1 cellular context compared by ENCODE assay signal in the genomic region with DNA sequence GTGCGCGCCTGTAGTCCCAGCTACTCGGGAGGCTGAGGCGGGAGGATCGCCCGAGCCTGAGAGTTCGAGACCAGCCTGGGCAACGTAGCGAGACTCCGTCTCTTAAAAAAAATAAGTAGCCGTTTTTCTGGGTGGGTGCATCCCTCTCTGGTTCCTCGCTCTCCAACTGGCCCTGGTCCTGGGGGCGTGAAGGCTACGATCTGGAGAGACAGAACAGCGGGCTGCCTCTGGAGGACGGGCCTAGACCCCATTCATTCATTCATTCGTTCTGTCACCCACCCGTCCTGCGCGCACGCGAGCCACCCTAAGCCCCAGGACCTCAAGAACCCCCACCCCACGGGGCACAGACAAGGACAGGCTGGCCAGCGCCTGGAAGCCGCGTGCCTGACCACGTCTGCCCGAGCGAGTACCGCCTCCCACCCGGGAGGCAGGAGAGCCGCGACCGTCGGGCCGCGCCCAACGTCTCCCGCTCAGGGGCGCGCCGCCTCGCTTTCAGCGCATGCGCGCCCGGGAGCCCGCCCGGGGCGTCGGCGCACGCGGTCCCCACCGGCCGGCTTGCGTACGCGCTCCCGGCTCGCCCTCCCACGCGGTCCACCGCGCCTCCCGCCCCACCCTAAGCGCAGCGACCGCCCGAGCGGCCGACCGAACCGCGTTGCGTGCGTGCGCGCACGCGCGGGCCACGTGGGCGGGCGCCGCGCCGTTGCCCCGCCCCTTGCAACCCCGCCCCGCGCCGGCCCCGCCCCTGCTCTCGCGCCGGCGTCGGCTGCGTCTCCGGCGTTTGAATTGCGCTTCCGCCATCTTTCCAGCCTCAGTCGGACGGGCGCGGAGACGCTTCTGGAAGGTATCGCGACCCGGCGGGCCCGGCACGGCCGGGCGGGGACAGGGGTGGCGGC.
TF ChIP-seq lines count a peak whose summit lies in the region.

Gene RAN (plus strand): TSS at position 781 of the 893 bp plus-strand sequence. CDS start 528 bp downstream, outside the sequence.

TF ChIP-seq in HepG2, 621 proteins besides CTCF, POLR2A, EP300 and RAD21 (continued from another document and continues in another):
- TF ChIP-seq DZIP1 (CRISPR knock-in tag; IDR thresholded peaks at IDR 0.05) (no peak; the same call in 1 of the 2 replicates), MED1 (CRISPR knock-in tag; IDR thresholded peaks at IDR 0.05) (peak; percentile 65), ZNF432 (CRISPR knock-in tag; IDR thresholded peaks at IDR 0.05; ENCODE audit: borderline replicate concordance) (no peak), SMAD3 (CRISPR knock-in tag; IDR thresholded peaks at IDR 0.05) (no peak; the same call in 1 of the 2 replicates), ZNF296 (CRISPR knock-in tag; conservative IDR thresholded peaks at IDR 0.05) (no peak), TAF1 (CRISPR knock-in tag; IDR thresholded peaks at IDR 0.05) (peak; percentile 62), ZNF121 (CRISPR knock-in tag; IDR thresholded peaks at IDR 0.05) (peak; percentile 94), ZNF225 (CRISPR knock-in tag; IDR thresholded peaks at IDR 0.05) (no peak), NONO (IDR thresholded peaks at IDR 0.05) (no peak), NONO (CRISPR knock-in tag; conservative IDR thresholded peaks at IDR 0.05) (peak; percentile 76), ERF (CRISPR knock-in tag; IDR thresholded peaks at IDR 0.05) (no peak; the same call in 1 of the 2 replicates), ZNF816 (CRISPR knock-in tag; IDR thresholded peaks at IDR 0.05; ENCODE audit: borderline replicate concordance) (peak; percentile 46; the same call in 1 of the 2 replicates), ZNF232 (CRISPR knock-in tag; IDR thresholded peaks at IDR 0.05; ENCODE audit: borderline replicate concordance) (peak; percentile 93; the same call in 1 of the 2 replicates), ZNF333 (CRISPR knock-in tag; IDR thresholded peaks at IDR 0.05; ENCODE audit: borderline replicate concordance) (no peak), THRA (CRISPR knock-in tag; IDR thresholded peaks at IDR 0.05; ENCODE audit: borderline replicate concordance) (0 out of 2 replicates have a peak, but pooled peaks have one; percentile 14), ZNF746 (CRISPR knock-in tag; IDR thresholded peaks at IDR 0.05) (peak; percentile 40; the same call in 1 of the 2 replicates), HNRNPH1 (optimal IDR thresholded peaks at IDR 0.05; ENCODE audit: low read depth, low read length) (no peak), HMGA1 (CRISPR knock-in tag; conservative IDR thresholded peaks at IDR 0.05) (no peak), NFYB (CRISPR knock-in tag; IDR thresholded peaks at IDR 0.05) (no peak), ZNF773 (CRISPR knock-in tag; IDR thresholded peaks at IDR 0.05; ENCODE audit: borderline replicate concordance) (peak; percentile 51; the same call in 1 of the 2 replicates), NCOA2 (CRISPR knock-in tag; IDR thresholded peaks at IDR 0.05) (no peak), STAG1 (CRISPR knock-in tag; IDR thresholded peaks at IDR 0.05) (no peak), USF2 (IDR thresholded peaks at IDR 0.05; ENCODE audit: low read depth, low read length) (no peak; the same call in 1 of the 2 replicates), USF2 (CRISPR knock-in tag; IDR thresholded peaks at IDR 0.05; ENCODE audit: borderline replicate concordance) (no peak), ZNF639 (CRISPR knock-in tag; conservative IDR thresholded peaks at IDR 0.05) (peak; percentile 32; the same call in 1 of the 2 replicates), E2F5 (CRISPR knock-in tag; conservative IDR thresholded peaks at IDR 0.05) (0 out of 2 replicates have a peak, but pooled peaks have one; percentile 47), CEBPB (IDR thresholded peaks at IDR 0.05; ENCODE audit: borderline replicate concordance, low read depth, low read length) (no peak)
- TF ChIP-seq, protein P1, sequence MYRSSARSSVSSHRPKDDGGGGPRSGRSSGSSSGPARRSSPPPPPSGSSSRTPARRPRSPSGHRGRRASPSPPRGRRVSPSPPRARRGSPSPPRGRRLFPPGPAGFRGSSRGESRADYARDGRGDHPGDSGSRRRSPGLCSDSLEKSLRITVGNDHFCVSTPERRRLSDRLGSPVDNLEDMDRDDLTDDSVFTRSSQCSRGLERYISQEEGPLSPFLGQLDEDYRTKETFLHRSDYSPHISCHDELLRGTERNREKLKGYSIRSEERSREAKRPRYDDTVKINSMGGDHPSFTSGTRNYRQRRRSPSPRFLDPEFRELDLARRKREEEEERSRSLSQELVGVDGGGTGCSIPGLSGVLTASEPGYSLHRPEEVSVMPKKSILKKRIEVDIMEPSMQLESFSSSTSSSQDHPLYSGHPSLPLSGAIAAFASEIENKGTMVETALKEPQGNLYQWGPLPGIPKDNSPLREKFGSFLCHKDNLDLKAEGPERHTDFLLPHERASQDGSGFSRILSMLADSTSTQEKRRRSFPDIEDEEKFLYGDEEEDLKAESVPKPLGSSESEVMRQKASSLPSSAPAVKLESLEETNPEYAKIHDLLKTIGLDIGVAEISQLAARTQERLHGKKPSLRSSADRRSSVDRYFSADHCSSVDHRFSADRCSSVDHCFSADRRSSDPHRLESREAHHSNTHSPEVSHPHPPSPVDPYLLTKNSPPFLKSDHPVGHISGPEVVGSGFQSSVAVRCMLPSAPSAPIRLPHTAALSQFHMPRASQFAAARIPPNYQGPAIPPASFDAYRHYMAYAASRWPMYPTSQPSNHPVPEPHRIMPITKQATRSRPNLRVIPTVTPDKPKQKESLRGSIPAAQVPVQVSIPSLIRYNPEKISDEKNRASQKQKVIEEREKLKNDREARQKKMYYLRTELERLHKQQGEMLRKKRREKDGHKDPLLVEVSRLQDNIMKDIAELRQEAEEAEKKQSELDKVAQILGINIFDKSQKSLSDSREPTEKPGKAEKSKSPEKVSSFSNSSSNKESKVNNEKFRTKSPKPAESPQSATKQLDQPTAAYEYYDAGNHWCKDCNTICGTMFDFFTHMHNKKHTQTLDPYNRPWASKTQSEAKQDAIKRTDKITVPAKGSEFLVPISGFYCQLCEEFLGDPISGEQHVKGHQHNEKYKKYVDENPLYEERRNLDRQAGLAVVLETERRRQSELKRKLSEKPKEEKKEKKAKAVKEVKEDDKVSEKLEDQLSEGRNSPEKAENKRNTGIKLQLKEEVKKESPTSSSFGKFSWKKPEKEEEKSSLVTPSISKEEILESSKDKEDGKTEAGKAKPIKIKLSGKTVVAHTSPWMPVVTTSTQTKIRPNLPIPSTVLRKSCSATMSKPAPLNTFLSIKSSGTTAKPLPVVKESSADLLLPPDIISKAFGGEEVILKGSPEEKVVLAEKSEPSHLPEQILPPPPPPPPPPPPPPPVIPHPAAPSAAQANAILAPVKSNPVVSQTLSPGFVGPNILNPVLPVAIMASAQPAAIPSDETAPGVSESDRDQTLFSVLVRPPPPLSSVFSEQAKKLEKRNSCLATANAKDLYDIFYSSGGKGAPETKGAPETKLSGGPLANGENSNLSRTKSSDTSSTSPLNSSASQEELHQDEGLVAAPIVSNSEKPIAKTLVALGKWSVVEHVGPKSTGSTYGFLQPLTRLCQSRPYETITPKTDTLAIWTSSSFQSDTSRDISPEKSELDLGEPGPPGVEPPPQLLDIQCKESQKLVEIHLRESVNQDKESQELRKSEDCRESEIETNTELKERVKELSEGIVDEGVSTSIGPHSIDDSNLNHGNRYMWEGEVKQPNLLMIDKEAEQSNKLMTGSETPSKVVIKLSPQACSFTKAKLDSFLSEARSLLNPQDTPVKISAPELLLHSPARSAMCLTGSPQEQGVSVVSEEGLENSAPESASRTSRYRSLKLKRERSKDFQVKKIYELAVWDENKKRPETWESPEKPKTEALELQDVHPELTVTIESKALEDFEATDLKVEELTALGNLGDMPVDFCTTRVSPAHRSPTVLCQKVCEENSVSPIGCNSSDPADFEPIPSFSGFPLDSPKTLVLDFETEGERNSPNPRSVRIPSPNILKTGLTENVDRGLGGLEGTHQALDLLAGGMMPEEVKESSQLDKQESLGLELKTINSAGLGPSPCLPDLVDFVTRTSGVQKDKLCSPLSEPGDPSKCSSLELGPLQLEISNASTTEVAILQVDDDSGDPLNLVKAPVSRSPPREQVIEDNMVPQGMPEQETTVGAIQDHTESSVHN (CRISPR knock-in tag; IDR thresholded peaks at IDR 0.05): no peak
- TF ChIP-seq, protein P2, sequence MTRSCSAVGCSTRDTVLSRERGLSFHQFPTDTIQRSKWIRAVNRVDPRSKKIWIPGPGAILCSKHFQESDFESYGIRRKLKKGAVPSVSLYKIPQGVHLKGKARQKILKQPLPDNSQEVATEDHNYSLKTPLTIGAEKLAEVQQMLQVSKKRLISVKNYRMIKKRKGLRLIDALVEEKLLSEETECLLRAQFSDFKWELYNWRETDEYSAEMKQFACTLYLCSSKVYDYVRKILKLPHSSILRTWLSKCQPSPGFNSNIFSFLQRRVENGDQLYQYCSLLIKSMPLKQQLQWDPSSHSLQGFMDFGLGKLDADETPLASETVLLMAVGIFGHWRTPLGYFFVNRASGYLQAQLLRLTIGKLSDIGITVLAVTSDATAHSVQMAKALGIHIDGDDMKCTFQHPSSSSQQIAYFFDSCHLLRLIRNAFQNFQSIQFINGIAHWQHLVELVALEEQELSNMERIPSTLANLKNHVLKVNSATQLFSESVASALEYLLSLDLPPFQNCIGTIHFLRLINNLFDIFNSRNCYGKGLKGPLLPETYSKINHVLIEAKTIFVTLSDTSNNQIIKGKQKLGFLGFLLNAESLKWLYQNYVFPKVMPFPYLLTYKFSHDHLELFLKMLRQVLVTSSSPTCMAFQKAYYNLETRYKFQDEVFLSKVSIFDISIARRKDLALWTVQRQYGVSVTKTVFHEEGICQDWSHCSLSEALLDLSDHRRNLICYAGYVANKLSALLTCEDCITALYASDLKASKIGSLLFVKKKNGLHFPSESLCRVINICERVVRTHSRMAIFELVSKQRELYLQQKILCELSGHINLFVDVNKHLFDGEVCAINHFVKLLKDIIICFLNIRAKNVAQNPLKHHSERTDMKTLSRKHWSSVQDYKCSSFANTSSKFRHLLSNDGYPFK (CRISPR knock-in tag; IDR thresholded peaks at IDR 0.05; ENCODE audit: borderline replicate concordance): no peak
- TF ChIP-seq, protein P3, sequence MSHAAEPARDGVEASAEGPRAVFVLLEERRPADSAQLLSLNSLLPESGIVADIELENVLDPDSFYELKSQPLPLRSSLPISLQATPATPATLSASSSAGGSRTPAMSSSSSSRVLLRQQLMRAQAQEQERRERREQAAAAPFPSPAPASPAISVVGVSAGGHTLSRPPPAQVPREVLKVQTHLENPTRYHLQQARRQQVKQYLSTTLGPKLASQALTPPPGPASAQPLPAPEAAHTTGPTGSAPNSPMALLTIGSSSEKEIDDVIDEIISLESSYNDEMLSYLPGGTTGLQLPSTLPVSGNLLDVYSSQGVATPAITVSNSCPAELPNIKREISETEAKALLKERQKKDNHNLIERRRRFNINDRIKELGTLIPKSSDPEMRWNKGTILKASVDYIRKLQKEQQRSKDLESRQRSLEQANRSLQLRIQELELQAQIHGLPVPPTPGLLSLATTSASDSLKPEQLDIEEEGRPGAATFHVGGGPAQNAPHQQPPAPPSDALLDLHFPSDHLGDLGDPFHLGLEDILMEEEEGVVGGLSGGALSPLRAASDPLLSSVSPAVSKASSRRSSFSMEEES (CRISPR knock-in tag; IDR thresholded peaks at IDR 0.05): no peak
